In the genomic region with DNA sequence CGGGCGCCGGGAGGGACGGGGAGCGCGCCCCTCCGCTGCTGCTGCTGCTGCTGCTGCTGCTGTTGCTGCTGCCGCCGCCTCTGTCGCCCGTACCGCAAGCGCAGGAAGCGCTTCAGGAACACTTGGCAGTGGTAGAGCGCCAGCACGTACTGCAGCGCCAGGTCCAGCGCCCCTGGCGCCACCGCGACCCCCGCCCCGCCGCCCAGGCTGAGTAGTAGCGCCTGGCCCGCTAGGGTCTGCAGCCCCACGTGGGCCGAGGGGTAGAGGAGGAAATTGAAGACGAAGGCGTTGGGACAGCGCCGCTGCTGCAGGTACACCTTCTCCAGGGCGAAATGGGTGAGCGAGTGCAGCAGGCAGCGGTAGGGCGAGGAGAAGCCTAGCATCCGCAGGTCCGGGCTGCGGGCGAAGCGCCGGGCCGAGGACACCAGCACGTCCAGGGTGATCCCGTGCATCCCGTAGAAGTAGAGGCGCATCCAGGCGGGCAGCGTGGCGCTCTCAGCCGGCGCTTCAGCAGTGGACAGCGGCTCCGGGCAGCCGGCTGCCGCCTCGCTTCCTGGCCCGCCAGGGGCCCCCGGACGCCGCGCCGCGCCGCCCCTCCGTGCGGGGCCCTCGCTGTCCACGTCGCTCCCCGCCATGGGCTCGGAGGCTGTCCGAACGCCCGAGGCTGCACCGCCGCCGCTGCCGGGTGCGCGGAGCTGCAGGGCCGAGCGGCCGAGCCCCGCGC, we compare ENCODE assay signal across 7 cellular contexts. TPM values are rescaled to one million over a fixed set of nuclear protein-coding genes. Genes with fewer than 3 reads are reported as not detected.
DNase-seq lines count a peak whose midpoint lies in the region; ATAC-seq and TF ChIP-seq lines count a peak whose summit lies in the region.

A gene (minus strand): TSS at position 699 of the 724 bp plus-strand sequence. CDS start 64 bp downstream, at position 635.

- no peak within 1 kb of the TSS for H3K9ac ChIP-seq in muscle layer of colon (ENCODE audit: low read length)

- TF ChIP-seq CTCF in GM13976 (IDR thresholded peaks at IDR 0.05; ENCODE audit: borderline replicate concordance, control extremely low read depth, extremely low read depth, insufficient read depth, missing control alignments): no peak
- peak in 1 of 3 experiments; percentile 5 for TF ChIP-seq CTCF in esophagus muscularis mucosa (IDR thresholded peaks at IDR 0.05)

- DNase-seq in GM13976 (ENCODE audit: low spot score) (peak; percentile 50), HS-5 (ENCODE audit: low read depth) (peak; percentile 2), T-helper 17 cell (no peak), esophagus muscularis mucosa (ENCODE audit: extremely low spot score) (no peak), NAMALWA (ENCODE audit: low spot score) (no peak)

- TF ChIP-seq EP300 in esophagus muscularis mucosa (IDR thresholded peaks at IDR 0.05): no peak

- peak within 1 kb of the TSS; percentile 80 for H3K4me3 Mint-ChIP-seq in T-helper 17 cell

- 0% methylated on average over 7 of the region's 86 CpGs for WGBS in esophagus muscularis mucosa
- WGBS in urinary bladder: under 1% methylated on average over 86 of the region's 86 CpGs

- H3K27ac ChIP-seq in esophagus muscularis mucosa (replicated peaks in 1 of 4) (peak within 1 kb of the TSS in 2 of 4 donors; percentile 24 to 47), muscle layer of colon (ENCODE audit: low read depth, low read length) (no peak within 1 kb of the TSS), urinary bladder (ENCODE audit: low read depth) (no peak within 1 kb of the TSS)

- ATAC-seq in T-helper 17 cell: no peak

- in situ Hi-C loops in GM13976 (cut with MboI; ENCODE audit: low sequenced_read_pairs, unreplicated experiment): no loop called here

- H3K4me1 Mint-ChIP-seq in T-helper 17 cell: peaks cover 7% of the 10 kb centered on the region

- no peak for TF ChIP-seq POLR2A in esophagus muscularis mucosa (IDR thresholded peaks at IDR 0.05; ENCODE audit: low read depth)

- H3K36me3 Mint-ChIP-seq in T-helper 17 cell (ENCODE audit: low read depth): peaks cover 2% of the 10 kb centered on the region

- H3K4me1 ChIP-seq in esophagus muscularis mucosa (peaks cover 9 to 24% (median 22%) of the 10 kb centered on the region in 4 donors), muscle layer of colon (ENCODE audit: insufficient read depth, low read length) (peaks cover 7% of the 10 kb centered on the region), urinary bladder (ENCODE audit: insufficient read depth) (no peaks in the 10 kb centered on the region)

- H3K36me3 ChIP-seq in esophagus muscularis mucosa (no peaks in the 10 kb centered on the region), muscle layer of colon (ENCODE audit: insufficient read depth, low read length) (no peaks in the 10 kb centered on the region), urinary bladder (ENCODE audit: insufficient read depth) (no peaks in the 10 kb centered on the region)

- H3K27me3 Mint-ChIP-seq in T-helper 17 cell: peaks cover 42% of the 10 kb centered on the region

- peaks cover 0 to 43% (median 10%) of the 10 kb centered on the region in 4 donors for H3K27me3 ChIP-seq in esophagus muscularis mucosa
- H3K27me3 ChIP-seq in muscle layer of colon (ENCODE audit: control insufficient read depth in 1 of 2, insufficient read depth in 2 of 2, low read length in 2 of 2): peaks cover 19 to 50% of the 10 kb centered on the region in 2 donors

- no peaks in the 10 kb centered on the region for H3K9me3 ChIP-seq in T-helper 17 cell (ENCODE audit: control insufficient read depth, low read length, poor library complexity, severe bottlenecking)
- H3K9me3 ChIP-seq in esophagus muscularis mucosa: no peaks in the 10 kb centered on the region
- no peaks in the 10 kb centered on the region for H3K9me3 ChIP-seq in muscle layer of colon (ENCODE audit: low read length)

- no peak within 1 kb of the TSS for H3K27ac Mint-ChIP-seq in T-helper 17 cell

- intact Hi-C loops in esophagus muscularis mucosa (cut with DNase I): no loop called here

- H3K4me3 ChIP-seq in esophagus muscularis mucosa (peak within 1 kb of the TSS; percentile 56 to 65 (median 59)), muscle layer of colon (ENCODE audit: low read depth in 1 of 2, low read length in 2 of 2) (peak within 1 kb of the TSS; percentile 50), urinary bladder (ENCODE audit: low read depth, low read length) (peak within 1 kb of the TSS; percentile 41)

RNA-seq across cellular contexts. Expression of the gene that starts here (rescaled TPM):
- total RNA-seq in T-helper 17 cell (not detected), esophagus muscularis mucosa (not detected), urinary bladder (2.0 TPM)
- 0.73 TPM for polyA plus RNA-seq in urinary bladder

Comparison
In these comparisons a context has a peak if more than half of its experiments do, and no peak if none do; other contexts are left out.
1. DNase-seq: peak in GM13976 (single experiment) and HS-5 (single experiment); none in T-helper 17 cell (0 of 3), esophagus muscularis mucosa (single experiment) and NAMALWA (single experiment).
2. Peak in every context shown above with its lines, with median percentiles within 50 percentile points of each other: H3K4me3 ChIP-seq.